Comparison of ENCODE assay signal across 8 cellular contexts in genomic region chr9:21965401-21965951, GRCh38. TPM values are rescaled to one million over a fixed set of nuclear protein-coding genes. Genes with fewer than 3 reads are reported as not detected.
DNase-seq lines count a peak whose midpoint lies in the region; ATAC-seq lines count a peak whose summit lies in the region.

No MANE protein-coding gene starts in this region.

- H3K9me3 Mint-ChIP-seq in immature natural killer cell = peaks cover 9 to 42% (median 16%) of the 10 kb centered on the region in 6 donors

- peaks cover 19 to 33% of the 10 kb centered on the region in 2 donors for H3K4me1 Mint-ChIP-seq in immature natural killer cell

- H3K27me3 Mint-ChIP-seq in immature natural killer cell (ENCODE audit: low read depth in 3 of 3) = peaks cover 56 to 83% (median 63%) of the 10 kb centered on the region in 3 donors

- peaks cover under 1 to 5% (median 1%) of the 10 kb centered on the region in 3 donors for H3K36me3 Mint-ChIP-seq in immature natural killer cell

- peak overlapping the region; percentile 43 to 79 (median 61) for H3K4me3 Mint-ChIP-seq in immature natural killer cell

- peak; percentile 82 for ATAC-seq in GM21528 (IDR thresholded peaks at IDR 0.05; ENCODE audit: low FRiP score, unreplicated experiment)

- peak; percentile 89 for DNase-seq in GM03348 (ENCODE audit: low spot score)
- peak; percentile 87 for DNase-seq in HuH-7.5 (ENCODE audit: low spot score)
- peak; percentile 74 for DNase-seq in amniotic stem cell (lab: John Stamatoyannopoulos, UW)
- no peak for DNase-seq in immature natural killer cell
- DNase-seq in stimulated activated CD4-positive, alpha-beta T cell treated with anti-CD3 and anti-CD28 coated beads, Interleukin-2, amount 100 ng/mL, for 24 hours = peak; percentile 34 to 60
- DNase-seq in OCI-M2 (lab: John Stamatoyannopoulos, UW; ENCODE audit: unreplicated experiment) = no peak
- DNase-seq in NCI-H82 (lab: John Stamatoyannopoulos, UW) = no peak

- H3K27ac Mint-ChIP-seq in immature natural killer cell = peak overlapping the region in 1 of 6 donors; percentile 23

RNA-seq across cellular contexts. Expression of gene CDKN2A, which starts 28.7 kb away (rescaled TPM):
- polyA plus RNA-seq in immature natural killer cell = 1 to 10 TPM; 2.3 to 8.3 (median 2.6) TPM

RNA-seq across cellular contexts. Expression of gene CDKN2B-AS1, which starts 29.1 kb away (rescaled TPM):
- polyA plus RNA-seq in immature natural killer cell = under 1 TPM in 1 of 3 donors, not detected in 2; 0.55 TPM

RNA-seq across cellular contexts. Expression of gene CDKN2B, which starts 43.6 kb away (rescaled TPM):
- polyA plus RNA-seq in immature natural killer cell = under 1 TPM in 2 of 3 donors, not detected in 1; 0.40 to 0.50 TPM

Comparison
In these comparisons a context has a peak if more than half of its experiments do, and no peak if none do; other contexts are left out.
1. DNase-seq: peak in GM03348 (single experiment), HuH-7.5 (single experiment), amniotic stem cell (single experiment) and stimulated activated CD4-positive, alpha-beta T cell treated with anti-CD3 and anti-CD28 coated beads, Interleukin-2, amount 100 ng/mL, for 24 hours (2 of 2); none in immature natural killer cell (0 of 3), OCI-M2 (single experiment) and NCI-H82 (single experiment).